ENCODE assay signal across 8 cellular contexts in genomic region chr21:37370152-37371040, GRCh38. TPM values are rescaled to one million over a fixed set of nuclear protein-coding genes. Genes with fewer than 3 reads are reported as not detected.
DNase-seq lines count a peak whose midpoint lies in the region; ATAC-seq and TF ChIP-seq lines count a peak whose summit lies in the region.

No MANE protein-coding gene starts in this region.

- H3K9me3 ChIP-seq in transverse colon: no peaks in the 10 kb centered on the region

- TF ChIP-seq CTCF in VCaP (conservative IDR thresholded peaks at IDR 0.05): no peak
- no peak for TF ChIP-seq CTCF in transverse colon (IDR thresholded peaks at IDR 0.05)

- H3K27me3 ChIP-seq in transverse colon: no peaks in the 10 kb centered on the region

- H3K4me3 ChIP-seq in GM08714 (ENCODE audit: low read length) (peak overlapping the region; percentile 100; the same call in 1 of the 2 replicates), transverse colon (peak overlapping the region in 1 of 4 donors; percentile 84)

- TF ChIP-seq POLR2A in transverse colon (IDR thresholded peaks at IDR 0.05): no peak

- no peak for TF ChIP-seq EP300 in transverse colon (IDR thresholded peaks at IDR 0.05; ENCODE audit: low read depth)

- H3K36me3 Mint-ChIP-seq in immature natural killer cell: peaks cover 0 to 5% (median 4%) of the 10 kb centered on the region in 3 donors

- no peaks in the 10 kb centered on the region for H3K9me3 Mint-ChIP-seq in immature natural killer cell

- WGBS in transverse colon (ENCODE audit: low coverage in 1 of 2), 2 donors: 30% methylated on average over 8 of the region's 8 CpGs

- in situ Hi-C loops in transverse colon (cut with MboI; ENCODE audit: low pct_ligation_motif_present in 1 of 4, low pct_unique_long_range_greater_than_20kb in 1 of 4, low sequenced_read_pairs in 3 of 4): loop anchor here in 1 of 4 donors (10.0 kb wide), 1 partner anchor 116 kb away; no protein-coding TSS in a partner anchor

- peak overlapping the region; percentile 88 to 94 (median 91) for H3K27ac Mint-ChIP-seq in immature natural killer cell

- peaks cover 73 to 75% of the 10 kb centered on the region in 2 donors for H3K4me1 Mint-ChIP-seq in immature natural killer cell

- intact Hi-C loops in transverse colon (cut with DNase I; ENCODE audit: low total_unique reads): no loop called here

- peaks cover 30 to 71% (median 58%) of the 10 kb centered on the region in 4 donors for H3K4me1 ChIP-seq in transverse colon

- ATAC-seq in HG02885 (IDR thresholded peaks at IDR 0.05; ENCODE audit: poor library complexity, unreplicated experiment): peak; percentile 17

- H3K27me3 Mint-ChIP-seq in immature natural killer cell (ENCODE audit: low read depth in 3 of 3): peaks cover 10 to 37% (median 16%) of the 10 kb centered on the region in 3 donors

- DNase-seq in immature natural killer cell (peak; percentile 44 to 47 (median 45)), transverse colon (no peak), NCI-H524 treated with DMSO at 0.1 percent for 48 hours (lab: John Stamatoyannopoulos, UW) (no peak), COLO668 (lab: John Stamatoyannopoulos, UW; ENCODE audit: unreplicated experiment) (no peak)
- DNase-seq in activated CD8-positive, alpha-beta memory T cell treated with anti-CD3 and anti-CD28 coated beads, Interleukin-2, amount 50 U/mL, for 48 hours: no peak

- H3K27ac ChIP-seq in VCaP (peak overlapping the region; percentile 100), transverse colon (peak overlapping the region; percentile 2 to 100 (median 56))

- no peaks in the 10 kb centered on the region for H3K36me3 ChIP-seq in transverse colon

- H3K4me3 Mint-ChIP-seq in immature natural killer cell: peak overlapping the region; percentile 87 to 93 (median 90)

RNA-seq across cellular contexts. Expression of gene DYRK1A, which starts 3.8 kb away (rescaled TPM):
- 1 to 10 TPM; 1.8 to 4.8 (median 4.0) TPM for polyA plus RNA-seq in immature natural killer cell
- total RNA-seq in transverse colon: 100 to 1,000 TPM in 2 of 4 donors, 10 to 100 TPM in 2; 71.5 to 116 (median 90.9) TPM

Comparison
In these comparisons a context has a peak if more than half of its experiments do, and no peak if none do; other contexts are left out.
1. DNase-seq: peak in immature natural killer cell (3 of 3); none in transverse colon (single experiment), activated CD8-positive, alpha-beta memory T cell treated with anti-CD3 and anti-CD28 coated beads, Interleukin-2, amount 50 U/mL, for 48 hours (single experiment), NCI-H524 treated with DMSO at 0.1 percent for 48 hours (single experiment) and COLO668 (single experiment).